In the genomic region with DNA sequence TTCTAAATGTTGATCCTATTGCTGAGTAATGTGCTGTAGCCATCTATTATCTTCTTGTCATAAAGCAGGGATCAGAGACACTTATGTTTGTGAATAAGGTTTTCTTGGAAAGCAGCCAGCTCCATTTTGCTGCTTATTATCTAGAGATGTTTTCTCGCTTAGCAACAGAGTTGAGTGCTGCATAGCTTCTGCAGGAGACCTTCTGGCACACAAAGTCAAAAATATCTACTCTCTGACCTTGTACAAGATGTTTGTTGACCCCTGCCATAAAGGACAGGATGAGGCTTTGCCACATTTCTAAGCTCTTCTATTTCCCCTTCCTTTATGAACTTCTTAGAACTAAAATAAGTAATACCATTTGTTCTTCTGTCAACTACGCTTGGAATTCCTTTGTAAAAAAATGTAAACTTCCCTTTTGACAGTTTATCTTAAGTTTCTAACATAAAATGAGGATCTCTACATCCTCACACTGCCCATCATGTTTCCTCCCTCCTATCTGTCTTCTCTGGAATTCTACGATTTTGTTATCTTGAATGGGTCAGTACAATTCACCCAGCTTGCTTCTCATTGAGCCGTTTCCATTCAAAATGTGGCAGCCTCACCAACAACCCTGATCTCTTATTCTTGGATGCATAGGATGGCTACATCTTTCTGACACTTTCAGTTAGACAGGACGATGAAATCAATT, we compare ENCODE assay signal across 10 cellular contexts.
DNase-seq lines count a peak whose midpoint lies in the region; ATAC-seq and TF ChIP-seq lines count a peak whose summit lies in the region.
"Had no signal": no experiment of that assay in that cellular context is flagged by ENCODE, and none has a peak within 500 bp of the region (broad histone marks: within the 10 kb centered on the region; RNA-seq: fewer than 3 reads in every experiment).

No MANE protein-coding gene starts in this region.

- no peak overlapping the region for H2AK5ac ChIP-seq in neuronal stem cell (ENCODE audit: low read depth, low read length)

- DNase-seq in HFFc6 (peak; percentile 68), NCI-H510A (lab: John Stamatoyannopoulos, UW) (peak; percentile 80), endodermal cell (no peak), neuronal stem cell (ENCODE audit: low spot score) (no peak), prostate gland (ENCODE audit: low spot score) (no peak)
- no peak for DNase-seq in activated CD8-positive, alpha-beta T cell treated with anti-CD3 and anti-CD28 coated beads, Interleukin-2, amount 10 ng/mL, durations not matched to agents 7 days and 5 days
- DNase-seq: midbrain had no signal

- H4K91ac ChIP-seq in neuronal stem cell (ENCODE audit: low read depth, low read length, poor library complexity), result no peak overlapping the region

- no peak overlapping the region for H3K23ac ChIP-seq in neuronal stem cell (ENCODE audit: low read depth, low read length, poor library complexity)

- H3K36me3 Mint-ChIP-seq in HFFc6 (ENCODE audit: low read depth), result no peaks in the 10 kb centered on the region
- no peaks in the 10 kb centered on the region for H3K36me3 Mint-ChIP-seq in endodermal cell (ENCODE audit: low read depth)
- H3K36me3 Mint-ChIP-seq in activated CD8-positive, alpha-beta T cell treated with anti-CD3 and anti-CD28 coated beads, Interleukin-2, amount 10 ng/mL, durations not matched to agents 7 days and 5 days (ENCODE audit: low read depth), result no peaks in the 10 kb centered on the region
- H3K36me3 Mint-ChIP-seq: brain had no signal

- H2BK120ac ChIP-seq in neuronal stem cell (ENCODE audit: low read depth, low read length), result no peak overlapping the region

- no peak overlapping the region for H3K18ac ChIP-seq in neuronal stem cell (ENCODE audit: low read length)

- H4K8ac ChIP-seq in neuronal stem cell (ENCODE audit: low read depth, low read length), result no peak overlapping the region

- WGBS in endodermal cell (ENCODE audit: insufficient coverage in 1 of 2, insufficient read length in 1 of 2), 2 experiments, result 83 to 94% methylated on average over 4 to 5 of the region's 5 CpGs
- no CpG with 5 or more reads among the region's 5 CpGs for WGBS in neuronal stem cell (ENCODE audit: extremely low coverage in 2 of 2, insufficient read length in 2 of 2, insufficient replicate concordance in 1 of 2), 2 donors
- WGBS in prostate gland, result 64% methylated on average over 5 of the region's 5 CpGs

- H3K4me1 Mint-ChIP-seq in HFFc6 (ENCODE audit: low read depth) (peaks cover 21% of the 10 kb centered on the region), endodermal cell (peaks cover 4% of the 10 kb centered on the region)
- no peaks in the 10 kb centered on the region for H3K4me1 Mint-ChIP-seq in activated CD8-positive, alpha-beta T cell treated with anti-CD3 and anti-CD28 coated beads, Interleukin-2, amount 10 ng/mL, durations not matched to agents 7 days and 5 days (ENCODE audit: low read depth)

- H3K9ac ChIP-seq in endodermal cell (ENCODE audit: extremely low read depth, low read length, poor library complexity, severe bottlenecking) (no peak overlapping the region), neuronal stem cell (ENCODE audit: low read depth, low read length, poor library complexity) (no peak overlapping the region)

- no peak for TF ChIP-seq CTCF in HFFc6 (IDR thresholded peaks at IDR 0.05)
- no peak for TF ChIP-seq CTCF in endodermal cell (conservative IDR thresholded peaks at IDR 0.05)
- no peak for TF ChIP-seq CTCF in prostate gland (IDR thresholded peaks at IDR 0.05)

- H3K4me3 ChIP-seq in endodermal cell (ENCODE audit: low read length) (no peak overlapping the region), neuronal stem cell (ENCODE audit: low read length in 2 of 2) (no peak overlapping the region), prostate gland (no peak overlapping the region)

- no peak overlapping the region for H3K4ac ChIP-seq in neuronal stem cell (ENCODE audit: low read length)

- no peaks in the 10 kb centered on the region for H3K27me3 ChIP-seq in endodermal cell (ENCODE audit: control insufficient read depth, insufficient read depth, low read length, poor library complexity, severe bottlenecking)
- H3K27me3 ChIP-seq in neuronal stem cell (ENCODE audit: control insufficient read depth in 3 of 3, insufficient read depth in 3 of 3, low read depth in 1 of 3, low read length in 3 of 3), result no peaks in the 10 kb centered on the region
- no peaks in the 10 kb centered on the region for H3K27me3 ChIP-seq in prostate gland (replicated peaks; ENCODE audit: insufficient read depth)

- H2BK15ac ChIP-seq in neuronal stem cell (ENCODE audit: low read length), result no peak overlapping the region

- H3K36me3 ChIP-seq in endodermal cell (ENCODE audit: control insufficient read depth, insufficient read depth, low read length) (no peaks in the 10 kb centered on the region), neuronal stem cell (replicated peaks in 1 of 2; ENCODE audit: control insufficient read depth in 2 of 2, insufficient read depth in 2 of 2, low read length in 2 of 2) (no peaks in the 10 kb centered on the region), prostate gland (no peaks in the 10 kb centered on the region)

- H3K27ac ChIP-seq in endodermal cell (ENCODE audit: low read depth, low read length) (peak overlapping the region; percentile 12), neuronal stem cell (replicated peaks; ENCODE audit: low read length) (no peak overlapping the region), prostate gland (no peak overlapping the region)

- H3K4me1 ChIP-seq in endodermal cell (ENCODE audit: control insufficient read depth, insufficient read depth, low read length) (no peaks in the 10 kb centered on the region), neuronal stem cell (ENCODE audit: control insufficient read depth in 2 of 2, insufficient read depth in 1 of 2, low read depth in 1 of 2, low read length in 2 of 2) (peaks cover 0 to 10% of the 10 kb centered on the region in 2 donors), prostate gland (replicated peaks) (no peaks in the 10 kb centered on the region)

- H3K27me3 Mint-ChIP-seq in HFFc6 (ENCODE audit: insufficient read depth) (no peaks in the 10 kb centered on the region), endodermal cell (ENCODE audit: insufficient read depth) (no peaks in the 10 kb centered on the region)
- H3K27me3 Mint-ChIP-seq in activated CD8-positive, alpha-beta T cell treated with anti-CD3 and anti-CD28 coated beads, Interleukin-2, amount 10 ng/mL, durations not matched to agents 7 days and 5 days (ENCODE audit: low read depth), result no peaks in the 10 kb centered on the region

- intact Hi-C loops in prostate gland (cut with DNase I), result no loop called here

- no peak overlapping the region for H3K14ac ChIP-seq in neuronal stem cell (ENCODE audit: low read length)

- H3K4me3 Mint-ChIP-seq in HFFc6 (peak overlapping the region; percentile 4; the same call in 1 of the 2 replicates), endodermal cell (no peak overlapping the region)
- H3K4me3 Mint-ChIP-seq in activated CD8-positive, alpha-beta T cell treated with anti-CD3 and anti-CD28 coated beads, Interleukin-2, amount 10 ng/mL, durations not matched to agents 7 days and 5 days, result no peak overlapping the region
- H3K4me3 Mint-ChIP-seq: brain had no signal

- no peak for TF ChIP-seq POLR2A in prostate gland (IDR thresholded peaks at IDR 0.05)

- H2BK5ac ChIP-seq in neuronal stem cell (ENCODE audit: low read length), result no peak overlapping the region

- ATAC-seq in HG03045 (IDR thresholded peaks at IDR 0.05; ENCODE audit: unreplicated experiment) (no peak), HG03135 (IDR thresholded peaks at IDR 0.05; ENCODE audit: unreplicated experiment) (no peak)
- no peak for ATAC-seq in activated CD8-positive, alpha-beta T cell treated with anti-CD3 and anti-CD28 coated beads, Interleukin-2, amount 10 ng/mL, durations not matched to agents 7 days and 5 days

- H2AFZ ChIP-seq in neuronal stem cell (ENCODE audit: low read length), result peak overlapping the region; percentile 19

- H3K9me3 Mint-ChIP-seq in HFFc6 (no peaks in the 10 kb centered on the region), endodermal cell (no peaks in the 10 kb centered on the region)
- H3K9me3 Mint-ChIP-seq in activated CD8-positive, alpha-beta T cell treated with anti-CD3 and anti-CD28 coated beads, Interleukin-2, amount 10 ng/mL, durations not matched to agents 7 days and 5 days (ENCODE audit: insufficient read depth), result peaks cover 4% of the 10 kb centered on the region

- H3K79me1 ChIP-seq in neuronal stem cell (ENCODE audit: low read depth, low read length), result no peaks in the 10 kb centered on the region

- CTCF ChIA-PET in activated CD8-positive, alpha-beta T cell treated with anti-CD3 and anti-CD28 coated beads, Interleukin-2, amount 10 ng/mL, durations not matched to agents 7 days and 5 days (lab: Charles Lee), result no interaction called here

- no peak overlapping the region for H2BK12ac ChIP-seq in neuronal stem cell (ENCODE audit: low read length)

- H3K4me2 ChIP-seq in neuronal stem cell (ENCODE audit: insufficient read depth, low read length, poor library complexity, severe bottlenecking), result no peak overlapping the region

- POLR2A ChIA-PET in activated CD8-positive, alpha-beta T cell treated with anti-CD3 and anti-CD28 coated beads, Interleukin-2, amount 10 ng/mL, durations not matched to agents 7 days and 5 days (lab: Charles Lee), result no interaction called here

- peak overlapping the region; percentile 66 for H3K27ac Mint-ChIP-seq in HFFc6
- no peak overlapping the region for H3K27ac Mint-ChIP-seq in endodermal cell
- H3K27ac Mint-ChIP-seq in activated CD8-positive, alpha-beta T cell treated with anti-CD3 and anti-CD28 coated beads, Interleukin-2, amount 10 ng/mL, durations not matched to agents 7 days and 5 days, result no peak overlapping the region

- H3K9me3 ChIP-seq in endodermal cell (ENCODE audit: control insufficient read depth, low read length) (no peaks in the 10 kb centered on the region), neuronal stem cell (replicated peaks in 1 of 2; ENCODE audit: control insufficient read depth in 2 of 2, insufficient read depth in 1 of 2, low read depth in 1 of 2, low read length in 2 of 2) (no peaks in the 10 kb centered on the region), prostate gland (no peaks in the 10 kb centered on the region)

Comparison
In these comparisons a context has a peak if more than half of its experiments do, and no peak if none do; other contexts are left out.
1. DNase-seq: peak in HFFc6 (single experiment) and NCI-H510A (single experiment); none in endodermal cell (single experiment), neuronal stem cell (single experiment), prostate gland (single experiment) and activated CD8-positive, alpha-beta T cell treated with anti-CD3 and anti-CD28 coated beads, Interleukin-2, amount 10 ng/mL, durations not matched to agents 7 days and 5 days (single experiment).